8 cellular contexts compared by ENCODE assay signal in the genomic region with DNA sequence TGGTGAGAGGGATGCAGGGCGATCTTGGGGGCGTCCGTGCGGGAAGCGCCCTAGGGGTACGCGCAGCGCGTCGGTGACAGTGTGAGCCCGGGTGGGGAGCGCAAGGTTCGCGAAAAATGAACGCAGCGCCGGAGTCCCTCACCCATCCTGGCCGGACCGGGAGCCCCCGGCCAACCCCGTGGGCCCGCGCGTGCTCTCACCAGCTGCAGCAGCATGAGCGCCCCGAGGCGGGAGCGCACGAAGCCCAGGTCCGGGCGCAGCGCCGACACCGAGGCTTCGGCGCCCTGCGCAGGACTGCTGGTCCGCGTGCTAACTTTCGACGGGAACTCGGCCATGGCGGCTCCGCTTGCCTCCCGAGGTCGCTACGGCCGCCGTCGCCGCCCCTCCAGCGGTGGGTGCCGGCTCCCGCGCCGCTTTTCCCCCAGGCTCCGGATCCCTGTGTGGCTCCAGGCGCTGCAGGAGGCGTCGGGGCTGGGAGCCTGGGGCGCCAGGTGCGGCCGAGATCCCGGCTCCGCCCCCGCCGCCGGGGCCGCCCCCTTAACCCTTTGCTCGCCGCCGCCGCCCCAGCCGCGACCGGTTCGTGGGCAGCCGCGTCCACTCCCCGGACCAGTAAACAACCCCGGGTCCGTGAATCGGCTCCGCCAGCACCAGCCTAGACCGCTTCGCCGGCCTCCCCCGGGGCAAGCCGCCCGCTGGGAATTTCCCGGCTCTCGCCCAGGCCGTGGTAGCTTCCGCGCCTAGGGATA. TPM values are rescaled to one million over a fixed set of nuclear protein-coding genes. Genes with fewer than 3 reads are reported as not detected.
DNase-seq lines count a peak whose midpoint lies in the region; ATAC-seq and TF ChIP-seq lines count a peak whose summit lies in the region.

A gene with protein sequence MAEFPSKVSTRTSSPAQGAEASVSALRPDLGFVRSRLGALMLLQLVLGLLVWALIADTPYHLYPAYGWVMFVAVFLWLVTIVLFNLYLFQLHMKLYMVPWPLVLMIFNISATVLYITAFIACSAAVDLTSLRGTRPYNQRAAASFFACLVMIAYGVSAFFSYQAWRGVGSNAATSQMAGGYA (minus strand): TSS at position 467 of the 746 bp plus-strand sequence. CDS start 132 bp downstream, at position 335.

- peak; percentile 76 to 89 for ATAC-seq in left cardiac atrium
- no peak for ATAC-seq in GM19351 (IDR thresholded peaks at IDR 0.05; ENCODE audit: unreplicated experiment)
- ATAC-seq in GM19328 (IDR thresholded peaks at IDR 0.05; ENCODE audit: unreplicated experiment) = no peak

- H3K4me1 ChIP-seq in PC-9 (replicated peaks; ENCODE audit: insufficient read depth) = peaks cover 26% of the 10 kb centered on the region
- H3K4me1 ChIP-seq in ovary (ENCODE audit: insufficient read depth) = peaks cover 7% of the 10 kb centered on the region

- no peaks in the 10 kb centered on the region for H4K20me1 ChIP-seq in PC-9 (ENCODE audit: insufficient read depth)

- CTCF ChIA-PET in PC-9 (lab: Charles Lee) = no interaction called here

- peak within 1 kb of the TSS; percentile 68 for H3K4me3 ChIP-seq in PC-9
- peak within 1 kb of the TSS; percentile 37 for H3K4me3 ChIP-seq in ovary

- H3K36me3 ChIP-seq in PC-9 (ENCODE audit: low read depth) (no peaks in the 10 kb centered on the region), ovary (no peaks in the 10 kb centered on the region)

- DNase-seq in NCI-H524 (lab: John Stamatoyannopoulos, UW) = peak; percentile 26 to 60
- no peak for DNase-seq in NCI-H524 treated with DMSO at 0.1 percent for 48 hours (lab: John Stamatoyannopoulos, UW)
- peak in 1 of 2 experiments; percentile 54 for DNase-seq in PC-9
- peak; percentile 40 for DNase-seq in left cardiac atrium
- peak in 2 of 5 donors; percentile 51 for DNase-seq in ovary

- H3F3A ChIP-seq in PC-9 (ENCODE audit: insufficient read depth, low read depth) = peaks cover 39% of the 10 kb centered on the region

- no peaks in the 10 kb centered on the region for H3K9me2 ChIP-seq in PC-9 (ENCODE audit: insufficient read depth)

- POLR2A ChIA-PET in PC-9 (lab: Charles Lee; ENCODE audit: unreplicated experiment) = interaction anchor here (0.6 kb wide), 2 partner anchors 69 to 954 kb away, joined by 4 to 8 read pairs; no protein-coding TSS in a partner anchor

- no peak for TF ChIP-seq EP300 in ovary (IDR thresholded peaks at IDR 0.05)

- no peak for TF ChIP-seq CTCF in PC-9 (conservative IDR thresholded peaks at IDR 0.05)
- no peak for TF ChIP-seq CTCF in ovary (IDR thresholded peaks at IDR 0.05)

- no peak for TF ChIP-seq POLR2A in ovary (IDR thresholded peaks at IDR 0.05)

- H3K27me3 ChIP-seq in PC-9 (ENCODE audit: insufficient read depth, low read depth) (no peaks in the 10 kb centered on the region), ovary (no peaks in the 10 kb centered on the region)

- H3K27ac ChIP-seq in PC-9 = no peak within 1 kb of the TSS
- H3K27ac ChIP-seq in adipose tissue (ENCODE audit: low read depth, low read length) = no peak within 1 kb of the TSS
- H3K27ac ChIP-seq in ovary = no peak within 1 kb of the TSS

- H2AFZ ChIP-seq in PC-9 = peak within 1 kb of the TSS; percentile 86

- intact Hi-C loops in PC-9 (cut with micrococcal nuclease; ENCODE audit: unreplicated experiment) (no loop called here), left cardiac atrium (cut with DNase I) (loop anchor here in 1 of 2 donors (10.0 kb wide), 1 partner anchor 100 kb away; the partner anchor contains the start of genes PSME3IP1 and RSPRY1), ovary (cut with DNase I) (loop anchor here in 1 of 4 donors (10.0 kb wide), 1 partner anchor 200 kb away; no protein-coding TSS in a partner anchor)

- no peaks in the 10 kb centered on the region for H3K79me2 ChIP-seq in PC-9 (ENCODE audit: low read depth)

- H3K9me3 ChIP-seq in PC-9 (ENCODE audit: insufficient read depth, low read depth) (no peaks in the 10 kb centered on the region), ovary (no peaks in the 10 kb centered on the region)

- H3K4me2 ChIP-seq in PC-9 = peak within 1 kb of the TSS; percentile 84

- 1 to 2% (median 2%) methylated on average over 82 to 95 of the region's 95 CpGs for WGBS in adipose tissue, 3 donors
- WGBS in ovary, 3 donors = 0 to 1% (median 1%) methylated on average over 41 to 95 of the region's 95 CpGs

- BruUV-seq in PC-9 (replicated peaks; lab: Mats Ljungman, UMichigan) = no TSS peak

RNA-seq across cellular contexts. Expression of the gene that starts here (rescaled TPM):
- total RNA-seq in PC-9 (2021) (1.8 and 2.8 TPM in 2 replicates), left cardiac atrium (1 to 10 TPM; 5.0 to 8.2 TPM), ovary (10 to 100 TPM in 1 of 7 donors, 1 to 10 TPM in 5, under 1 TPM in 1; 0.94 to 54.2 (median 4.0) TPM)
- polyA plus RNA-seq in adipose tissue (10 to 100 TPM in 2 of 3 donors, 1 to 10 TPM in 1; 7.6 to 28.0 (median 12.2) TPM), ovary (1 to 10 TPM; 3.4 to 5.9 TPM)

Comparison
In these comparisons a context has a peak if more than half of its experiments do, and no peak if none do; other contexts are left out.
1. ATAC-seq: peak in left cardiac atrium (2 of 2); none in GM19351 (single experiment) and GM19328 (single experiment).